22 cellular contexts compared by ENCODE assay signal in genomic region chr3:29337565-29337964, GRCh38. TPM values are rescaled to one million over a fixed set of nuclear protein-coding genes. Genes with fewer than 3 reads are reported as not detected.
"Had no signal": no experiment of that assay in that cellular context is flagged by ENCODE, and none has a peak within 500 bp of the region (broad histone marks: within the 10 kb centered on the region; RNA-seq: fewer than 3 reads in every experiment).

No MANE protein-coding gene starts in this region.

- H3K36me3 ChIP-seq: cardiac muscle cell, lower lobe of right lung, prostate gland had no signal

- H3K27me3 ChIP-seq: body of pancreas, cardiac muscle cell, foreskin keratinocyte had no signal

- H3K9me3 Mint-ChIP-seq: activated naive CD8-positive, alpha-beta T cell treated with anti-CD3 and anti-CD28 coated beads for 36 hours; activated T-cell treated with anti-CD3 and anti-CD28 coated beads, Interleukin-2, amount 50 U/mL, for 4 hours; naive thymus-derived CD8-positive, alpha-beta T cell; T-cell; T-helper 2 cell treated with Interferon-gamma antibody and Interleukin-4, amounts not matched to agents 5 μg/mL and 100 μg/mL, for 36 hours had no signal

- H3K4me1 ChIP-seq: body of pancreas had no signal

- H3K4me1 Mint-ChIP-seq: activated B cell treated with CpG ODN at 0.5 μM for 24 hours; activated CD4-positive, alpha-beta T cell treated with anti-CD3 and anti-CD28 coated beads for 36 hours; activated naive CD8-positive, alpha-beta T cell treated with anti-CD3 and anti-CD28 coated beads for 36 hours; naive thymus-derived CD8-positive, alpha-beta T cell; T-cell had no signal

- H3K27me3 Mint-ChIP-seq: activated B cell treated with CpG ODN at 0.5 μM for 24 hours; activated CD4-positive, alpha-beta T cell treated with anti-CD3 and anti-CD28 coated beads for 36 hours; naive thymus-derived CD8-positive, alpha-beta T cell; T-cell had no signal

- FAIRE-seq: TTC549, urothelium cell line had no signal

- H3K36me3 Mint-ChIP-seq: activated naive CD8-positive, alpha-beta T cell treated with anti-CD3 and anti-CD28 coated beads for 36 hours; naive thymus-derived CD8-positive, alpha-beta T cell; T-cell had no signal

- H3K4me3 Mint-ChIP-seq: activated B cell treated with CpG ODN at 0.5 μM for 24 hours; activated CD4-positive, alpha-beta T cell treated with anti-CD3 and anti-CD28 coated beads for 36 hours; activated naive CD8-positive, alpha-beta T cell treated with anti-CD3 and anti-CD28 coated beads for 36 hours; activated T-cell treated with anti-CD3 and anti-CD28 coated beads, Interleukin-2, amount 50 U/mL, for 4 hours; naive thymus-derived CD8-positive, alpha-beta T cell; T-cell; T-helper 2 cell treated with Interferon-gamma antibody and Interleukin-4, amounts not matched to agents 5 μg/mL and 100 μg/mL, for 36 hours had no signal

- H3K9me3 ChIP-seq: body of pancreas, lower lobe of right lung, prostate gland had no signal

- H3K27ac Mint-ChIP-seq: activated B cell treated with CpG ODN at 0.5 μM for 24 hours; activated CD4-positive, alpha-beta T cell treated with anti-CD3 and anti-CD28 coated beads for 36 hours; activated naive CD8-positive, alpha-beta T cell treated with anti-CD3 and anti-CD28 coated beads for 36 hours; naive thymus-derived CD8-positive, alpha-beta T cell; T-cell; T-helper 2 cell treated with Interferon-gamma antibody and Interleukin-4, amounts not matched to agents 5 μg/mL and 100 μg/mL, for 36 hours had no signal

- H3K27ac ChIP-seq: body of pancreas, cardiac muscle cell, foreskin keratinocyte, lower lobe of right lung, prostate gland had no signal

- DNase-seq: activated B cell treated with CpG ODN at 0.5 μM for 24 hours; activated CD4-positive, alpha-beta T cell treated with anti-CD3 and anti-CD28 coated beads for 36 hours; activated CD4-positive, alpha-beta T cell treated with anti-CD3 and anti-CD28 coated beads, Interleukin-2, amount 50 U/mL, for 4 hours; activated CD8-positive, alpha-beta memory T cell treated with anti-CD3 and anti-CD28 coated beads for 24 hours; activated CD8-positive, alpha-beta memory T cell treated with anti-CD3 and anti-CD28 coated beads, Interleukin-2, amount 50 U/mL, for 4 hours; activated naive CD4-positive, alpha-beta T cell treated with Interleukin-2 at 50 U/mL for 16 hours; activated naive CD8-positive, alpha-beta T cell treated with anti-CD3 and anti-CD28 coated beads for 36 hours; activated T-cell treated with anti-CD3 and anti-CD28 coated beads, Interleukin-2, amount 50 U/mL, for 4 hours; body of pancreas; erythroblast; foreskin keratinocyte; kidney; lower lobe of right lung; naive thymus-derived CD8-positive, alpha-beta T cell; stimulated activated CD4-positive, alpha-beta T cell treated with anti-CD3 and anti-CD28 coated beads, Interleukin-4, amount 100 ng/mL, for 24 hours; stimulated activated naive CD4-positive, alpha-beta T cell treated with Interleukin-2 at 50 U/mL for 16 hours; T-cell had no signal

- ATAC-seq: activated CD4-positive, alpha-beta T cell treated with anti-CD3 and anti-CD28 coated beads for 36 hours; activated T-cell treated with anti-CD3 and anti-CD28 coated beads, Interleukin-2, amount 50 U/mL, for 4 hours; body of pancreas; foreskin keratinocyte; lower lobe of right lung; naive thymus-derived CD8-positive, alpha-beta T cell; T-cell had no signal

- H3K4me3 ChIP-seq: body of pancreas, cardiac muscle cell, lower lobe of right lung, prostate gland had no signal

RNA-seq across cellular contexts. Expression of gene RBMS3, which starts 56.7 kb away (rescaled TPM):
- total RNA-seq: naive thymus-derived CD8-positive, alpha-beta T cell had no signal
- polyA plus RNA-seq: naive thymus-derived CD8-positive, alpha-beta T cell had no signal
